29 cellular contexts compared by ENCODE assay signal in the genomic region with DNA sequence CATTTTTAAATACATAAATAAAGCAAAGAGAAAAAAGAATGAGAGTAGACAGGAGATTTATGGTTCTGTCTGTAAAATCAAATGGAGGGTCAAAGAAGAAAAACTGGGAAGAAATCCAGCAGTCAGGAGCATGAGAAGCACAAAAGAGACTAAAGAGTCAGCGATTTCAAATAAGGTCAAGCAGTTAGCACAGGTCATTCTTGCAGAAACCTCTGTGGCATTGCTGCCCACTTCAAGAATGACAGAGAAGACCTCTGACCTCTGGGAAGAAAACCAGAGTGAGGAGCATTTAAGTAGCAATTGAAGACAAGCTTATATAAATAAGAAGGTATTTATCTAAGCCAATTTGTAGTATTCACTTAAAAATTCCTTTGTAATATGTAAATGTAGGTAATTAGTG.
A peak's percentile ranks its signal among the peaks of the same experiment; 100 is the strongest.
DNase-seq lines count a peak whose midpoint lies in the region; ATAC-seq, FAIRE-seq and TF ChIP-seq lines count a peak whose summit lies in the region.
"Had no signal": no experiment of that assay in that cellular context is flagged by ENCODE, and none has a peak within 500 bp of the region (broad histone marks: within the 10 kb centered on the region; RNA-seq: fewer than 3 reads in every experiment).

No MANE protein-coding gene starts in this region.

- FAIRE-seq in RCC 7860 (lab: Jason Lieb, UNC) = peak; percentile 17
- FAIRE-seq: A204.1, GM12878, HTR-8/SVneo, K562 had no signal

- peak overlapping the region; percentile 49 for H3K27ac ChIP-seq in cardiac muscle cell
- no peak overlapping the region for H3K27ac ChIP-seq in prostate gland
- H3K27ac ChIP-seq: BLaER1 treated with 17β-estradiol and CSF1 and Interleukin-3, amounts not matched to agents 10 nM and 100 nM; Peyer's patch had no signal

- no peak for TF ChIP-seq POLR2A in prostate gland (IDR thresholded peaks at IDR 0.05)

- H3K4me3 ChIP-seq in cardiac muscle cell = no peak overlapping the region
- H3K4me3 ChIP-seq in prostate gland = no peak overlapping the region
- H3K4me3 ChIP-seq in mucosa of descending colon = no peak overlapping the region
- H3K4me3 ChIP-seq: BLaER1 treated with 17β-estradiol and CSF1 and Interleukin-3, amounts not matched to agents 10 nM and 100 nM; GM12878; K562; MG63; Peyer's patch had no signal

- 20% methylated on average over 1 of the region's 1 CpG for WGBS in prostate gland

- no peaks in the 10 kb centered on the region for H3K36me3 Mint-ChIP-seq in neural crest cell (ENCODE audit: low read depth)

- no peak for ATAC-seq in Right ventricle myocardium inferior
- no peak for ATAC-seq in mucosa of descending colon
- no peak for ATAC-seq in GM19397 (IDR thresholded peaks at IDR 0.05; ENCODE audit: unreplicated experiment)
- ATAC-seq: GM12878, K562 had no signal

- H3K4me1 ChIP-seq in cardiac muscle cell (ENCODE audit: low read depth) (peaks cover 8% of the 10 kb centered on the region), prostate gland (replicated peaks) (no peaks in the 10 kb centered on the region), mucosa of descending colon (ENCODE audit: low read depth) (no peaks in the 10 kb centered on the region)
- H3K4me1 ChIP-seq: BLaER1 treated with 17β-estradiol and CSF1 and Interleukin-3, amounts not matched to agents 10 nM and 100 nM; Peyer's patch had no signal

- no peaks in the 10 kb centered on the region for H3K27me3 Mint-ChIP-seq in neural crest cell (ENCODE audit: low read depth)
- H3K27me3 Mint-ChIP-seq: CD4-positive, alpha-beta T cell had no signal

- no peak overlapping the region for H3K4me3 Mint-ChIP-seq in neural crest cell
- H3K4me3 Mint-ChIP-seq: CD4-positive, alpha-beta T cell had no signal

- H3K9me3 Mint-ChIP-seq in neural crest cell = no peaks in the 10 kb centered on the region

- peak overlapping the region; percentile 70 for H3K27ac Mint-ChIP-seq in neural crest cell (ENCODE audit: unreplicated experiment)
- H3K27ac Mint-ChIP-seq: CD4-positive, alpha-beta T cell had no signal

- peaks cover 20% of the 10 kb centered on the region for H3K4me1 Mint-ChIP-seq in neural crest cell

- DNase-seq in cardiac muscle cell (ENCODE audit: low read depth in 1 of 2, low spot score in 1 of 2) = peak in 1 of 2 donors; percentile 11
- no peak for DNase-seq in Right ventricle myocardium inferior (ENCODE audit: missing footprints)
- DNase-seq in RCC 7860 (ENCODE audit: low spot score) = no peak
- DNase-seq in neural crest cell (ENCODE audit: low read depth, low spot score) = peak; percentile 2
- no peak for DNase-seq in SKM-1 (lab: John Stamatoyannopoulos, UW; ENCODE audit: unreplicated experiment)
- no peak for DNase-seq in prostate gland (ENCODE audit: low spot score)
- DNase-seq in mucosa of descending colon = no peak
- DNase-seq: CD4-positive, alpha-beta T cell; COR-L47; DMS79; EL; GDM1; GOT3; HCEC 1CT; Kasumi-1; MG63; NCI-H1694 treated with DMSO at 0.1 percent for 48 hours; NCI-H2081 treated with DMSO at 0.1 percent for 48 hours; NCI-H2171; NCI-H524; OCI-M1; Peyer's patch; SK-N-SH had no signal

- intact Hi-C loops in Right ventricle myocardium inferior (cut with DNase I) = no loop called here
- intact Hi-C loops in prostate gland (cut with DNase I) = no loop called here
- intact Hi-C loops in mucosa of descending colon (cut with DNase I, micrococcal nuclease) = no loop called here

- TF ChIP-seq CTCF in cardiac muscle cell (IDR thresholded peaks at IDR 0.05; ENCODE audit: low read depth, low read length) (no peak), neural crest cell (conservative IDR thresholded peaks at IDR 0.05) (no peak), prostate gland (IDR thresholded peaks at IDR 0.05) (no peak), mucosa of descending colon (IDR thresholded peaks at IDR 0.05) (no peak)

- H3K36me3 ChIP-seq in cardiac muscle cell (no peaks in the 10 kb centered on the region), prostate gland (no peaks in the 10 kb centered on the region), mucosa of descending colon (ENCODE audit: low read depth) (no peaks in the 10 kb centered on the region)
- H3K36me3 ChIP-seq: BLaER1 treated with 17β-estradiol and CSF1 and Interleukin-3, amounts not matched to agents 10 nM and 100 nM; MG63; Peyer's patch had no signal

- H3K27me3 ChIP-seq in cardiac muscle cell (no peaks in the 10 kb centered on the region), prostate gland (replicated peaks; ENCODE audit: insufficient read depth) (no peaks in the 10 kb centered on the region)
- H3K27me3 ChIP-seq: BLaER1 treated with 17β-estradiol and CSF1 and Interleukin-3, amounts not matched to agents 10 nM and 100 nM; MG63; Peyer's patch had no signal

- H3K9me3 ChIP-seq in cardiac muscle cell (ENCODE audit: low read depth) = no peaks in the 10 kb centered on the region
- no peaks in the 10 kb centered on the region for H3K9me3 ChIP-seq in prostate gland
- H3K9me3 ChIP-seq in mucosa of descending colon = no peaks in the 10 kb centered on the region
- H3K9me3 ChIP-seq: BLaER1 treated with 17β-estradiol and CSF1 and Interleukin-3, amounts not matched to agents 10 nM and 100 nM; MG63; Peyer's patch; SK-N-SH had no signal
